In the genomic region with DNA sequence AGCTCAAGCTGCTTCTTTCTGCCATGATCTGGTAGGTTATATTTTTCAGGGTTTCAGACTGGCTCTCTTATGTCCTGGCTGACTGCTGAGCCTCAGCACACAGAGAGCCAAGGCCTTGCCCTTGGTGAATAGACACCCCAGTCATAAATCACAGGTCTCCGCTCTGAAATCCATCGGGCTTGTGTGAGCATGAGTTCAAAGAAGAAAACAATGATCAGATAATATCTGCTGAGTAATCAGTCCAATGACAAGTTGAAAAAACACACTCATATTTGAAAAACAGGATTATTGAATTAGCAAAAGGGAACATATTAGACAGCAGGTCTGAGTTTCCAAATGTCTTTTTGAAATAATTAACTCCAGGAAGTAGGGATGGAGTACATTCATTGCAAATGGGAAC, we compare ENCODE assay signal across 20 cellular contexts.
"Had no signal": no experiment of that assay in that cellular context is flagged by ENCODE, and none has a peak within 500 bp of the region (broad histone marks: within the 10 kb centered on the region; RNA-seq: fewer than 3 reads in every experiment).

No MANE protein-coding gene starts in this region.

- H3K27ac ChIP-seq: gastrocnemius medialis, left lung, pancreas, tibial artery, VCaP had no signal

- H3K36me3 ChIP-seq: gastrocnemius medialis, left lung, pancreas, tibial artery, vagina had no signal

- H3K4me3 ChIP-seq: gastrocnemius medialis, left lung, pancreas, tibial artery, vagina had no signal

- H3K4me1 ChIP-seq: gastrocnemius medialis, left lung, pancreas, tibial artery had no signal

- ATAC-seq: activated CD8-positive, alpha-beta memory T cell treated with anti-CD3 and anti-CD28 coated beads, Interleukin-2, amount 10 ng/mL, durations not matched to agents 7 days and 5 days; gastrocnemius medialis; left lung; naive thymus-derived CD8-positive, alpha-beta T cell; pancreas; stimulated activated memory B cell treated with anti-CD40 and anti-IgM and Interleukin-4, amounts not matched to agents 10 μg/mL and 1 μg/mL and 100 μg/mL, for 72 hours; T-cell had no signal

- DNase-seq: activated CD4-positive, alpha-beta memory T cell treated with anti-CD3 and anti-CD28 coated beads for 36 hours; activated CD8-positive, alpha-beta memory T cell treated with anti-CD3 and anti-CD28 coated beads, Interleukin-2, amount 10 ng/mL, durations not matched to agents 7 days and 5 days; activated effector memory CD4-positive, alpha-beta T cell treated with Interleukin-2 at 50 U/mL for 16 hours; activated naive CD4-positive, alpha-beta T cell treated with anti-CD3 and anti-CD28 coated beads, Interleukin-2, amount 50 U/mL, for 16 hours; activated T-cell treated with anti-CD3 and anti-CD28 coated beads, Interleukin-2, amount 50 U/mL, for 24 hours; gastrocnemius medialis; left lung; naive thymus-derived CD8-positive, alpha-beta T cell; pancreas; retina; stimulated activated CD4-positive, alpha-beta T cell treated with anti-CD3 and anti-CD28 coated beads, Interleukin-2, amount 100 ng/mL, for 48 hours; T-cell; T1000; tibial artery had no signal

- H3K9me3 ChIP-seq: gastrocnemius medialis, left lung, pancreas, tibial artery, vagina had no signal

- FAIRE-seq: colon, endometrium, islet of Langerhans, pancreas had no signal

- H3K27me3 ChIP-seq: gastrocnemius medialis, pancreas, vagina had no signal
